13 cellular contexts compared by ENCODE assay signal in genomic region chr2:55840460-55840859, GRCh38.
"Had no signal": no experiment of that assay in that cellular context is flagged by ENCODE, and none has a peak within 500 bp of the region (broad histone marks: within the 10 kb centered on the region; RNA-seq: fewer than 3 reads in every experiment).

No MANE protein-coding gene starts in this region.

- H3K9me3 ChIP-seq: heart left ventricle, left ventricle myocardium inferior, uterus had no signal

- DNase-seq: activated CD4-positive, alpha-beta T cell treated with anti-CD3 and anti-CD28 coated beads, Interleukin-2, amount 50 U/mL, for 1 hour; activated CD4-positive, CD25-positive, alpha-beta regulatory T cell; activated effector memory CD4-positive, alpha-beta T cell treated with Interleukin-2 at 50 U/mL for 16 hours; central memory CD4-positive, alpha-beta T cell; effector CD4-positive, alpha-beta T cell; heart left ventricle; islet precursor cell; left ventricle myocardium inferior; stimulated activated CD4-positive, alpha-beta T cell treated with anti-CD3 and anti-CD28 coated beads, Interleukin-4, amount 100 ng/mL, for 1 hour; stimulated activated CD8-positive, alpha-beta memory T cell treated with anti-CD3 and anti-CD28 coated beads, Interleukin-4, amount 100 ng/mL, for 48 hours; uterus had no signal

- H3K79me2 ChIP-seq: parathyroid adenoma had no signal

- ATAC-seq: heart left ventricle had no signal

- H2AFZ ChIP-seq: parathyroid adenoma had no signal

- H3K9ac ChIP-seq: parathyroid adenoma had no signal

- H3K4me3 ChIP-seq: coronary artery, heart left ventricle, left ventricle myocardium inferior, uterus had no signal

- H3K4me1 ChIP-seq: parathyroid adenoma, uterus had no signal

- H3K27ac ChIP-seq: coronary artery, parathyroid adenoma, uterus had no signal

- H3K27me3 ChIP-seq: heart left ventricle, uterus had no signal

- H3K36me3 ChIP-seq: heart left ventricle, left ventricle myocardium inferior, uterus had no signal
